ENCODE assay signal across 27 cellular contexts in genomic region chr1:15722411-15722810, GRCh38. TPM values are rescaled to one million over a fixed set of nuclear protein-coding genes. Genes with fewer than 3 reads are reported as not detected.
DNase-seq lines count a peak whose midpoint lies in the region; ATAC-seq and TF ChIP-seq lines count a peak whose summit lies in the region.
"Had no signal": no experiment of that assay in that cellular context is flagged by ENCODE, and none has a peak within 500 bp of the region (broad histone marks: within the 10 kb centered on the region; RNA-seq: fewer than 3 reads in every experiment).

No MANE protein-coding gene starts in this region.

- peaks cover 4% of the 10 kb centered on the region for H3K79me2 ChIP-seq in osteoblast (ENCODE audit: insufficient read depth, low read length)

- no peak overlapping the region for H3K4me2 ChIP-seq in osteoblast (ENCODE audit: insufficient read depth, low read length)

- no peaks in the 10 kb centered on the region for H3K9me3 Mint-ChIP-seq in stimulated activated naive CD8-positive, alpha-beta T cell treated with anti-CD3 and anti-CD28 coated beads, Interleukin-15, amount 100 ng/mL, for 72 hours
- no peaks in the 10 kb centered on the region for H3K9me3 Mint-ChIP-seq in stimulated activated effector memory CD8-positive, alpha-beta T cell treated with anti-CD3 and anti-CD28 coated beads, Interleukin-12 subunit alpha, Interleukin-12 subunit beta, amount 100 ng/mL, for 72 hours

- H3K36me3 Mint-ChIP-seq in stimulated activated effector memory CD8-positive, alpha-beta T cell treated with anti-CD3 and anti-CD28 coated beads, Interleukin-12 subunit alpha, Interleukin-12 subunit beta, amount 100 ng/mL, for 72 hours: peaks cover 63% of the 10 kb centered on the region

- no peaks in the 10 kb centered on the region for H3K9me3 ChIP-seq in osteoblast (ENCODE audit: low read depth, low read length)

- H2AFZ ChIP-seq in osteoblast (ENCODE audit: low read length): no peak overlapping the region

- peaks cover 65% of the 10 kb centered on the region for H3K36me3 ChIP-seq in osteoblast (ENCODE audit: insufficient read depth, low read length)

- no peaks in the 10 kb centered on the region for H3K27me3 ChIP-seq in osteoblast (ENCODE audit: insufficient read depth, low read length)

- no peak for TF ChIP-seq POLR2A in erythroblast (IDR thresholded peaks at IDR 0.05; ENCODE audit: low read length)

- no peak for ATAC-seq in stimulated activated naive CD8-positive, alpha-beta T cell treated with anti-CD3 and anti-CD28 coated beads, Interleukin-15, amount 100 ng/mL, for 72 hours
- no peak for ATAC-seq in stimulated activated naive CD8-positive, alpha-beta T cell treated with anti-CD3 and anti-CD28 coated beads, Interleukin-15, Interleukin-2, amounts not matched to agents 100 U/mL and 50 U/mL, for 24 hours
- ATAC-seq in stimulated activated effector memory CD8-positive, alpha-beta T cell treated with anti-CD3 and anti-CD28 coated beads, Interleukin-12 subunit alpha, Interleukin-12 subunit beta, amount 100 ng/mL, for 72 hours: no peak
- ATAC-seq in HG03432 (IDR thresholded peaks at IDR 0.05; ENCODE audit: unreplicated experiment): no peak
- ATAC-seq: HepG2 had no signal

- H4K20me1 ChIP-seq in osteoblast (ENCODE audit: insufficient read depth, low read length): no peaks in the 10 kb centered on the region

- H3K4me1 ChIP-seq in osteoblast (ENCODE audit: insufficient read depth, low read length): no peaks in the 10 kb centered on the region

- no peaks in the 10 kb centered on the region for H3K4me1 Mint-ChIP-seq in stimulated activated naive CD8-positive, alpha-beta T cell treated with anti-CD3 and anti-CD28 coated beads, Interleukin-15, amount 100 ng/mL, for 72 hours
- no peaks in the 10 kb centered on the region for H3K4me1 Mint-ChIP-seq in stimulated activated effector memory CD8-positive, alpha-beta T cell treated with anti-CD3 and anti-CD28 coated beads, Interleukin-12 subunit alpha, Interleukin-12 subunit beta, amount 100 ng/mL, for 72 hours

- TF ChIP-seq CTCF in osteoblast (IDR thresholded peaks at IDR 0.05; ENCODE audit: extremely low read depth, low read depth, low read length): no peak

- H3K4me3 ChIP-seq in osteoblast (ENCODE audit: insufficient read depth, low read length): no peak overlapping the region

- no peaks in the 10 kb centered on the region for H3K27me3 Mint-ChIP-seq in stimulated activated naive CD8-positive, alpha-beta T cell treated with anti-CD3 and anti-CD28 coated beads, Interleukin-15, amount 100 ng/mL, for 72 hours

- H3K4me3 Mint-ChIP-seq in stimulated activated naive CD8-positive, alpha-beta T cell treated with anti-CD3 and anti-CD28 coated beads, Interleukin-15, amount 100 ng/mL, for 72 hours: no peak overlapping the region
- no peak overlapping the region for H3K4me3 Mint-ChIP-seq in stimulated activated effector memory CD8-positive, alpha-beta T cell treated with anti-CD3 and anti-CD28 coated beads, Interleukin-12 subunit alpha, Interleukin-12 subunit beta, amount 100 ng/mL, for 72 hours

- H3K27ac ChIP-seq in osteoblast (ENCODE audit: low read depth, low read length): no peak overlapping the region

- no peak for DNase-seq in stimulated activated naive CD8-positive, alpha-beta T cell treated with anti-CD3 and anti-CD28 coated beads, Interleukin-15, amount 100 ng/mL, for 72 hours
- no peak for DNase-seq in stimulated activated naive CD8-positive, alpha-beta T cell treated with anti-CD3 and anti-CD28 coated beads, Interleukin-15, Interleukin-2, amounts not matched to agents 100 U/mL and 50 U/mL, for 24 hours
- peak; percentile 63 for DNase-seq in osteoblast (ENCODE audit: insufficient read length, low spot score, missing footprints)
- DNase-seq in stimulated activated effector memory CD8-positive, alpha-beta T cell treated with anti-CD3 and anti-CD28 coated beads, Interleukin-12 subunit alpha, Interleukin-12 subunit beta, amount 100 ng/mL, for 72 hours (ENCODE audit: low spot score in 2 of 2): no peak
- no peak for DNase-seq in erythroblast (lab: John Stamatoyannopoulos, UW)
- no peak for DNase-seq in HT-29 (ENCODE audit: low spot score)
- DNase-seq: 8988T, ACHN, Calu3, DMS79 treated with DMSO at 0.1 percent for 48 hours, GF-D8, GOT3, HCEC 1CT, Karpas-422, NCI-H1092, NCI-H1417 treated with DMSO at 0.1 percent for 48 hours, NCI-H1694 treated with DMSO at 0.1 percent for 48 hours, NCI-H2081 treated with DMSO at 0.1 percent for 48 hours, NCI-H2171, NCI-H226, NCI-H510A, NCI-H69, RPMI8226, SHP77 had no signal

- peak overlapping the region; percentile 15 to 67 for H3K27ac Mint-ChIP-seq in stimulated activated naive CD8-positive, alpha-beta T cell treated with anti-CD3 and anti-CD28 coated beads, Interleukin-15, amount 100 ng/mL, for 72 hours
- H3K27ac Mint-ChIP-seq in stimulated activated effector memory CD8-positive, alpha-beta T cell treated with anti-CD3 and anti-CD28 coated beads, Interleukin-12 subunit alpha, Interleukin-12 subunit beta, amount 100 ng/mL, for 72 hours: peak overlapping the region; percentile 79

RNA-seq across cellular contexts. Expression of gene SLC25A34, which starts 13.6 kb away (rescaled TPM):
- total RNA-seq in osteoblast: 1.4 and 1.5 TPM in 2 replicates
- 0.23 TPM in 1 of 2 replicates, not detected in the other for total RNA-seq in HT-29 (2014; rRNA removed; shearing (Covaris generic))

RNA-seq across cellular contexts. Expression of gene TMEM82, which starts 19.9 kb away (rescaled TPM):
- not detected in 2 replicates for total RNA-seq in osteoblast
- not detected in 2 replicates for total RNA-seq in HT-29 (2014; rRNA removed; shearing (Covaris generic))
- total RNA-seq: Calu3, HT1080 had no signal

RNA-seq across cellular contexts. Expression of gene FBLIM1, which starts 36.2 kb away (rescaled TPM):
- total RNA-seq in osteoblast: 108 and 121 TPM in 2 replicates
- 18.0 and 20.9 TPM in 2 replicates for total RNA-seq in HT-29 (2014; rRNA removed; shearing (Covaris generic))

RNA-seq across cellular contexts. Expression of gene PLEKHM2, which starts 38.3 kb away (rescaled TPM):
- 123 and 132 TPM in 2 replicates for total RNA-seq in osteoblast
- 26.6 and 29.4 TPM in 2 replicates for total RNA-seq in HT-29 (2014; rRNA removed; shearing (Covaris generic))
